ENCODE assay signal across 9 cellular contexts in genomic region chr4:84583871-84584373, GRCh38. TPM values are rescaled to one million over a fixed set of nuclear protein-coding genes. Genes with fewer than 3 reads are reported as not detected.
A peak's percentile ranks its signal among the peaks of the same experiment; 100 is the strongest.
DNase-seq lines count a peak whose midpoint lies in the region; ATAC-seq, FAIRE-seq and TF ChIP-seq lines count a peak whose summit lies in the region.
"Had no signal": no experiment of that assay in that cellular context is flagged by ENCODE, and none has a peak within 500 bp of the region (broad histone marks: within the 10 kb centered on the region; RNA-seq: fewer than 3 reads in every experiment).

No MANE protein-coding gene starts in this region.

- H3K4me3 ChIP-seq in AG10803 (ENCODE audit: low read length) (peak overlapping the region; percentile 57), ascending aorta (peak overlapping the region; percentile 72 to 79), liver (ENCODE audit: low read depth in 1 of 3, low read length in 3 of 3) (peak overlapping the region in 2 of 3 donors; percentile 65 to 69), upper lobe of right lung (peak overlapping the region; percentile 61)

- H3K4me1 ChIP-seq in ascending aorta (peaks cover 0 to 9% of the 10 kb centered on the region in 2 donors), liver (ENCODE audit: control insufficient read depth in 4 of 4, insufficient read depth in 4 of 4, low read length in 3 of 4) (peaks cover 8 to 36% (median 31%) of the 10 kb centered on the region in 4 donors), upper lobe of right lung (peaks cover 4% of the 10 kb centered on the region)

- H3K9me3 ChIP-seq in ascending aorta (no peaks in the 10 kb centered on the region), liver (ENCODE audit: control insufficient read depth in 4 of 4, low read length in 3 of 4) (peaks cover 0 to 3% (median 2%) of the 10 kb centered on the region in 4 donors), upper lobe of right lung (no peaks in the 10 kb centered on the region)

- TF ChIP-seq CTCF in AG10803 (conservative IDR thresholded peaks at IDR 0.05; ENCODE audit: low read length) (no peak), ascending aorta (IDR thresholded peaks at IDR 0.05) (no peak), liver (IDR thresholded peaks at IDR 0.05; ENCODE audit: low read depth, low read length, missing input control) (peak; percentile 12), upper lobe of right lung (IDR thresholded peaks at IDR 0.05) (no peak)

- TF ChIP-seq RAD21 in liver (IDR thresholded peaks at IDR 0.05) = no peak

- H3K36me3 ChIP-seq in ascending aorta (no peaks in the 10 kb centered on the region), liver (ENCODE audit: control insufficient read depth in 4 of 4, insufficient read depth in 3 of 4, low read depth in 1 of 4, low read length in 3 of 4) (no peaks in the 10 kb centered on the region), upper lobe of right lung (no peaks in the 10 kb centered on the region)

- intact Hi-C loops in ascending aorta (cut with DNase I) (no loop called here), upper lobe of right lung (cut with DNase I) (no loop called here)

- WGBS in liver = 21% methylated on average over 15 of the region's 15 CpGs

- no peak overlapping the region for H3K9ac ChIP-seq in liver (ENCODE audit: low read depth in 1 of 2, low read length in 2 of 2)

- H3K27me3 ChIP-seq in ascending aorta (no peaks in the 10 kb centered on the region), liver (ENCODE audit: control insufficient read depth in 4 of 4, insufficient read depth in 4 of 4, low read length in 3 of 4) (peaks cover 0 to 5% (median 3%) of the 10 kb centered on the region in 4 donors), upper lobe of right lung (no peaks in the 10 kb centered on the region)

- no peak for FAIRE-seq in RCC 7860 (lab: Jason Lieb, UNC)
- FAIRE-seq: frontal cortex had no signal

- no peak for DNase-seq in AG10803 (ENCODE audit: low read depth)
- no peak for DNase-seq in ascending aorta (ENCODE audit: low spot score in 2 of 2)
- DNase-seq in upper lobe of right lung = no peak
- no peak for DNase-seq in RCC 7860 (ENCODE audit: low spot score)
- DNase-seq in stimulated activated CD4-positive, alpha-beta T cell treated with anti-CD3 and anti-CD28 coated beads, Interleukin-4, amount 100 ng/mL, for 1 hour = no peak

- ATAC-seq in HG03064 (IDR thresholded peaks at IDR 0.05; ENCODE audit: low read depth, unreplicated experiment) (peak; percentile 15), upper lobe of right lung (no peak), HG03039 (IDR thresholded peaks at IDR 0.05; ENCODE audit: unreplicated experiment) (no peak)

- H3K27ac ChIP-seq in ascending aorta (no peak overlapping the region), liver (ENCODE audit: low read depth in 1 of 2, low read length in 2 of 2) (no peak overlapping the region), upper lobe of right lung (peak overlapping the region; percentile 85)

TF ChIP-seq in liver, 16 proteins besides CTCF, POLR2A, EP300 and RAD21:
- TF ChIP-seq REST (IDR thresholded peaks at IDR 0.05) = no peak
- TF ChIP-seq YY1 (IDR thresholded peaks at IDR 0.05) = no peak
- TF ChIP-seq TAF1 (conservative IDR thresholded peaks at IDR 0.05) = no peak
- no peak for TF ChIP-seq SP1 (IDR thresholded peaks at IDR 0.05)
- TF ChIP-seq NR2F2 (IDR thresholded peaks at IDR 0.05) = no peak
- TF ChIP-seq HNF4A (conservative IDR thresholded peaks at IDR 0.05) = no peak
- TF ChIP-seq RXRA (IDR thresholded peaks at IDR 0.05) = no peak
- no peak for TF ChIP-seq FOXA2 (IDR thresholded peaks at IDR 0.05)
- no peak for TF ChIP-seq GABPA (IDR thresholded peaks at IDR 0.05 in 1 of 2, conservative IDR thresholded peaks at IDR 0.05 in 1 of 2)
- TF ChIP-seq EGR1 (IDR thresholded peaks at IDR 0.05; ENCODE audit: low read depth in 2 of 2) = no peak
- no peak for TF ChIP-seq ATF3 (IDR thresholded peaks at IDR 0.05)
- no peak for TF ChIP-seq MAX (IDR thresholded peaks at IDR 0.05)
- no peak for TF ChIP-seq JUND (IDR thresholded peaks at IDR 0.05)
- TF ChIP-seq ZBTB33 (IDR thresholded peaks at IDR 0.05) = no peak
- TF ChIP-seq HNF4G (IDR thresholded peaks at IDR 0.05) = no peak
- no peak for TF ChIP-seq FOXA1 (IDR thresholded peaks at IDR 0.05)

RNA-seq across cellular contexts. Expression of gene CDS1, which starts 1.0 kb away (rescaled TPM):
- total RNA-seq in ascending aorta (0.11 TPM), liver (1 to 10 TPM in 1 of 2 donors, under 1 TPM in 1; 0.56 to 3.6 TPM), upper lobe of right lung (25.1 TPM)
- under 1 TPM; 0.70 to 0.85 TPM for polyA plus RNA-seq in liver
